Comparison of ENCODE assay signal across 26 cellular contexts in genomic region chr14:65190312-65190711, GRCh38.
"Had no signal": no experiment of that assay in that cellular context is flagged by ENCODE, and none has a peak within 500 bp of the region (broad histone marks: within the 10 kb centered on the region; RNA-seq: fewer than 3 reads in every experiment).

No MANE protein-coding gene starts in this region.

- H2AFZ ChIP-seq: neural progenitor cell had no signal

- H3K9me3 ChIP-seq: mucosa of descending colon, pancreas, prostate gland, right lobe of liver, stomach, testis, thyroid gland, upper lobe of right lung had no signal

- H3K4me1 ChIP-seq: pancreas, prostate gland, right lobe of liver, testis, upper lobe of right lung had no signal

- FAIRE-seq: keratinocyte, pancreas, urothelium cell line had no signal

- H3K4me2 ChIP-seq: neural progenitor cell, smooth muscle cell had no signal

- H3K4me3 ChIP-seq: lung, mucosa of descending colon, neural progenitor cell, pancreas, prostate gland, right lobe of liver, smooth muscle cell, stomach, testis, thyroid gland, upper lobe of right lung had no signal

- H3K27me3 ChIP-seq: pancreas, right lobe of liver, stomach, testis, thyroid gland, upper lobe of right lung had no signal

- H3K36me3 ChIP-seq: neural progenitor cell, pancreas, prostate gland, right lobe of liver, stomach, thyroid gland, upper lobe of right lung had no signal

- H3K9ac ChIP-seq: neural progenitor cell had no signal

- H3K27ac ChIP-seq: neural progenitor cell, pancreas, prostate gland, right lobe of liver, stomach, testis, thyroid gland, upper lobe of right lung had no signal

- DNase-seq: hippocampal formation; kidney glomerular epithelial cell; left cardiac atrium; midbrain; mucosa of descending colon; naive thymus-derived CD4-positive, alpha-beta T cell; pancreas; posterior cingulate gyrus; retina; right lobe of liver; stimulated activated CD4-positive, alpha-beta T cell treated with anti-CD3 and anti-CD28 coated beads, Interleukin-1b, Interleukin-23, amount 100 ng/mL, for 48 hours; stimulated activated CD4-positive, alpha-beta T cell treated with anti-CD3 and anti-CD28 coated beads, Interleukin-4, amount 100 ng/mL, for 1 hour; stimulated activated naive B cell treated with anti-CD40 and anti-IgM and Interleukin-4, amounts not matched to agents 10 μg/mL and 1 μg/mL and 100 μg/mL, for 72 hours; stimulated activated naive CD8-positive, alpha-beta T cell treated with anti-CD3 and anti-CD28 coated beads, Interleukin-15, Interleukin-2, amounts not matched to agents 100 U/mL and 50 U/mL, for 24 hours; stomach; testis; thyroid gland; trophoblast cell; upper lobe of right lung had no signal

- ATAC-seq: left lobe of liver; mucosa of descending colon; naive thymus-derived CD4-positive, alpha-beta T cell; pancreas; right lobe of liver; stimulated activated naive B cell treated with anti-CD40 and anti-IgM and Interleukin-4, amounts not matched to agents 10 μg/mL and 1 μg/mL and 100 μg/mL, for 72 hours; stimulated activated naive CD8-positive, alpha-beta T cell treated with anti-CD3 and anti-CD28 coated beads, Interleukin-15, Interleukin-2, amounts not matched to agents 100 U/mL and 50 U/mL, for 24 hours; upper lobe of right lung had no signal
